8 cellular contexts compared by ENCODE assay signal in genomic region chr1:161117681-161118581, GRCh38. TPM values are rescaled to one million over a fixed set of nuclear protein-coding genes. Genes with fewer than 3 reads are reported as not detected.
DNase-seq lines count a peak whose midpoint lies in the region; ATAC-seq, FAIRE-seq and TF ChIP-seq lines count a peak whose summit lies in the region.

A gene with protein sequence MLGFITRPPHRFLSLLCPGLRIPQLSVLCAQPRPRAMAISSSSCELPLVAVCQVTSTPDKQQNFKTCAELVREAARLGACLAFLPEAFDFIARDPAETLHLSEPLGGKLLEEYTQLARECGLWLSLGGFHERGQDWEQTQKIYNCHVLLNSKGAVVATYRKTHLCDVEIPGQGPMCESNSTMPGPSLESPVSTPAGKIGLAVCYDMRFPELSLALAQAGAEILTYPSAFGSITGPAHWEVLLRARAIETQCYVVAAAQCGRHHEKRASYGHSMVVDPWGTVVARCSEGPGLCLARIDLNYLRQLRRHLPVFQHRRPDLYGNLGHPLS (plus strand): TSS chr1:161118105. CDS start chr1:161118177, 72 bp downstream.
TSS of gene PFDN2 (minus strand) at chr1:161118037. CDS start at chr1:161118026, 11 bp downstream.

- no peaks in the 10 kb centered on the region for H3F3A ChIP-seq in OCI-LY1 (ENCODE audit: insufficient read depth, low read length)

- TF ChIP-seq CTCF in Caco-2 (IDR thresholded peaks at IDR 0.05; ENCODE audit: insufficient read depth in 1 of 2, low read depth in 1 of 2, low read length in 1 of 2, severe bottlenecking in 1 of 2, unreplicated experiment in 1 of 2) (no peak), OCI-LY1 (IDR thresholded peaks at IDR 0.05; ENCODE audit: low read length) (no peak), endothelial cell (IDR thresholded peaks at IDR 0.05; ENCODE audit: unreplicated experiment) (no peak)

- H3K9ac ChIP-seq in OCI-LY1 (ENCODE audit: low read length) = peak within 1 kb of the TSS; percentile 95

- H3K27me3 ChIP-seq in Caco-2 (replicated peaks; ENCODE audit: control insufficient read depth, insufficient read depth, low read length) (no peaks in the 10 kb centered on the region), OCI-LY1 (ENCODE audit: insufficient read depth, low read length) (no peaks in the 10 kb centered on the region)

- CTCF ChIA-PET in Caco-2 (lab: Charles Lee) = interaction anchor here (0.6 to 1.4 kb wide), 5 partner anchors 14 to 272 kb away, joined by 3 to 6 read pairs (median 3); partner anchors contain the start of genes DEDD and ITLN2

- H3K4me1 Mint-ChIP-seq in Caco-2 (ENCODE audit: low read depth, unreplicated experiment) = peaks cover 13% of the 10 kb centered on the region
- H3K4me1 Mint-ChIP-seq in endothelial cell (ENCODE audit: unreplicated experiment) = peaks cover 56% of the 10 kb centered on the region

- H3K27ac Mint-ChIP-seq in Caco-2 (ENCODE audit: unreplicated experiment) (peak within 1 kb of the TSS; percentile 96), endothelial cell (ENCODE audit: unreplicated experiment) (peak within 1 kb of the TSS; percentile 95)

- peaks cover 47% of the 10 kb centered on the region for H3K79me2 ChIP-seq in OCI-LY1 (ENCODE audit: insufficient read depth, low read length)

- H3K4me1 ChIP-seq in Caco-2 (peaks cover 17% of the 10 kb centered on the region), OCI-LY1 (ENCODE audit: insufficient read depth, low read length, severe bottlenecking) (peaks cover 51% of the 10 kb centered on the region), mesodermal cell (ENCODE audit: control insufficient read depth, insufficient read depth, low read length, poor library complexity, severe bottlenecking) (peaks cover 22% of the 10 kb centered on the region)

- H3K4me2 ChIP-seq in OCI-LY1 (ENCODE audit: low read length) = peak within 1 kb of the TSS; percentile 92

- H3K4me3 ChIP-seq in Caco-2 (ENCODE audit: low read depth, low read length) (peak within 1 kb of the TSS; percentile 91), OCI-LY1 (ENCODE audit: low read depth, low read length, poor library complexity, severe bottlenecking) (peak within 1 kb of the TSS; percentile 97), mesodermal cell (ENCODE audit: extremely low read depth, insufficient read depth, low read length, poor library complexity, severe bottlenecking) (peak within 1 kb of the TSS; percentile 100)

- POLR2A ChIA-PET in Caco-2 (lab: Charles Lee) = interaction anchor here (0.5 to 1.8 kb wide), 5 partner anchors 15 to 97 kb away, joined by 3 to 16 read pairs (median 7); partner anchors contain the start of genes DEDD, F11R, UFC1 and USF1

- H4K20me1 ChIP-seq in OCI-LY1 (ENCODE audit: insufficient read depth, low read length) = no peaks in the 10 kb centered on the region

- H3K9me3 ChIP-seq in Caco-2 (no peaks in the 10 kb centered on the region), OCI-LY1 (ENCODE audit: low read length) (no peaks in the 10 kb centered on the region), mesodermal cell (ENCODE audit: control insufficient read depth, low read length) (no peaks in the 10 kb centered on the region)

- peak; percentile 65 for ATAC-seq in GM21367 (IDR thresholded peaks at IDR 0.05; ENCODE audit: unreplicated experiment)

- intact Hi-C loops in Caco-2 (cut with micrococcal nuclease; ENCODE audit: unreplicated experiment) = loop anchor here (5.0 kb wide), 1 partner anchor 59 kb away; the partner anchor contains the start of gene B4GALT3

- H3K9me3 Mint-ChIP-seq in Caco-2 (ENCODE audit: unreplicated experiment) = no peaks in the 10 kb centered on the region
- H3K9me3 Mint-ChIP-seq in endothelial cell (ENCODE audit: unreplicated experiment) = no peaks in the 10 kb centered on the region

- H3K9me2 ChIP-seq in OCI-LY1 (ENCODE audit: low read depth, low read length) = no peaks in the 10 kb centered on the region

- peak within 1 kb of the TSS; percentile 66 for H3K27ac ChIP-seq in OCI-LY1 (ENCODE audit: low read depth, low read length, poor library complexity, severe bottlenecking)
- peak within 1 kb of the TSS; percentile 93 for H3K27ac ChIP-seq in mesodermal cell (ENCODE audit: low read depth, low read length, severe bottlenecking)

- peak within 1 kb of the TSS; percentile 99 for H3K4me3 Mint-ChIP-seq in Caco-2 (ENCODE audit: unreplicated experiment)
- H3K4me3 Mint-ChIP-seq in endothelial cell (ENCODE audit: unreplicated experiment) = peak within 1 kb of the TSS; percentile 95

- peak; percentile 40 for FAIRE-seq in HTR-8/SVneo (lab: Jason Lieb, UNC)

- DNase-seq in Caco-2 (peak; percentile 91 to 92), HTR-8/SVneo (ENCODE audit: insufficient read length, low spot score) (peak; percentile 81), endothelial cell (ENCODE audit: low spot score) (peak; percentile 88)
- peak; percentile 93 for DNase-seq in activated CD8-positive, alpha-beta memory T cell treated with anti-CD3 and anti-CD28 coated beads, Interleukin-2, amount 50 U/mL, for 48 hours
- peak; percentile 71 for DNase-seq in stimulated activated CD8-positive, alpha-beta memory T cell treated with anti-CD3 and anti-CD28 coated beads, Interleukin-15, amount 100 ng/mL, for 24 hours (ENCODE audit: low read depth)

- H3K27me3 Mint-ChIP-seq in Caco-2 (ENCODE audit: insufficient read depth, unreplicated experiment) = no peaks in the 10 kb centered on the region
- H3K27me3 Mint-ChIP-seq in endothelial cell (ENCODE audit: unreplicated experiment) = peaks cover 9% of the 10 kb centered on the region

- H3K36me3 Mint-ChIP-seq in Caco-2 (ENCODE audit: insufficient read depth, unreplicated experiment) (peaks cover 53% of the 10 kb centered on the region), endothelial cell (ENCODE audit: low read depth, unreplicated experiment) (peaks cover 29% of the 10 kb centered on the region)

- no TSS peak for BruUV-seq in Caco-2 (replicated peaks; lab: Mats Ljungman, UMichigan)

- H3K36me3 ChIP-seq in Caco-2 (ENCODE audit: control insufficient read depth, insufficient read depth, low read length) = peaks cover 5% of the 10 kb centered on the region; the same call in 1 of the 2 replicates
- peaks cover 61% of the 10 kb centered on the region for H3K36me3 ChIP-seq in OCI-LY1 (ENCODE audit: insufficient read depth, low read length)
- peaks cover 62% of the 10 kb centered on the region for H3K36me3 ChIP-seq in mesodermal cell (ENCODE audit: control insufficient read depth, insufficient read depth, low read length)

- WGBS in mesodermal cell (ENCODE audit: insufficient coverage in 2 of 2), 2 experiments = 0% methylated on average over 45 to 51 of the region's 59 CpGs

- H2AFZ ChIP-seq in OCI-LY1 (ENCODE audit: low read length) = no peak within 1 kb of the TSS

RNA-seq across cellular contexts. Expression of the first gene that starts in this region (rescaled TPM):
- total RNA-seq in Caco-2 (2022) (41.8 and 42.1 TPM in 2 replicates), endothelial cell (ENCODE audit: unreplicated experiment) (20.5 TPM)
- polyA plus RNA-seq in mesodermal cell (2013, experiment 1 of 2) = 43.6 TPM
- polyA plus RNA-seq in mesodermal cell (2013, experiment 2 of 2) = 40.4 TPM

RNA-seq across cellular contexts. Expression of gene PFDN2, which starts in this region (rescaled TPM):
- total RNA-seq in Caco-2 (2022) (80.0 and 88.0 TPM in 2 replicates), endothelial cell (ENCODE audit: unreplicated experiment) (73.8 TPM)
- 133 TPM for polyA plus RNA-seq in mesodermal cell (2013, experiment 1 of 2)
- 117 TPM for polyA plus RNA-seq in mesodermal cell (2013, experiment 2 of 2)

Comparison
In these comparisons a context has a peak if more than half of its experiments do, and no peak if none do; other contexts are left out.
1. Peak in every context shown above with its lines: DNase-seq, ATAC-seq, H3K4me3 ChIP-seq and H3K27ac ChIP-seq.